ENCODE assay signal across 8 cellular contexts in genomic region chr5:36239370-36240293, GRCh38. TPM values are rescaled to one million over a fixed set of nuclear protein-coding genes. Genes with fewer than 3 reads are reported as not detected.
DNase-seq lines count a peak whose midpoint lies in the region; ATAC-seq and TF ChIP-seq lines count a peak whose summit lies in the region.

No MANE protein-coding gene starts in this region.

- peaks cover 59% of the 10 kb centered on the region for H3K4me1 ChIP-seq in body of pancreas
- peaks cover 27 to 48% of the 10 kb centered on the region in 2 donors for H3K4me1 ChIP-seq in muscle layer of duodenum (ENCODE audit: control insufficient read depth in 1 of 2, insufficient read depth in 2 of 2, low read length in 2 of 2)

- intact Hi-C loops in body of pancreas (cut with DNase I), result no loop called here

- ATAC-seq in body of pancreas, result no peak
- ATAC-seq in HG02763 (IDR thresholded peaks at IDR 0.05; ENCODE audit: unreplicated experiment), result no peak
- ATAC-seq in HG02623 (IDR thresholded peaks at IDR 0.05; ENCODE audit: unreplicated experiment), result no peak

- peak overlapping the region; percentile 94 for H3K27ac ChIP-seq in 22Rv1
- peak overlapping the region; percentile 62 to 99 (median 99) for H3K27ac ChIP-seq in body of pancreas
- peak overlapping the region; percentile 32 for H3K27ac ChIP-seq in muscle layer of duodenum (ENCODE audit: low read length)

- 22% methylated on average over 4 of the region's 4 CpGs for WGBS in body of pancreas, 2 donors

- no peak for DNase-seq in HFFc6
- DNase-seq in body of pancreas, result peak in 1 of 4 donors; percentile 28
- no peak for DNase-seq in iPS-NIHi11 (ENCODE audit: low spot score)
- no peak for DNase-seq in HPDE6-E6E7 (ENCODE audit: extremely low spot score)

- H3K27me3 ChIP-seq in body of pancreas, result no peaks in the 10 kb centered on the region
- no peaks in the 10 kb centered on the region for H3K27me3 ChIP-seq in muscle layer of duodenum (ENCODE audit: low read depth, low read length)

- H3K36me3 Mint-ChIP-seq in HFFc6 (ENCODE audit: low read depth), result no peaks in the 10 kb centered on the region

- H3K4me3 Mint-ChIP-seq in HFFc6, result peak overlapping the region; percentile 90

- H3K27me3 Mint-ChIP-seq in HFFc6 (ENCODE audit: insufficient read depth), result no peaks in the 10 kb centered on the region; the same call in 1 of the 2 replicates

- H3K36me3 ChIP-seq in body of pancreas (replicated peaks in 1 of 2; ENCODE audit: insufficient read depth in 1 of 2, low read depth in 2 of 2) (no peaks in the 10 kb centered on the region), muscle layer of duodenum (ENCODE audit: control insufficient read depth in 1 of 2, insufficient read depth in 2 of 2, low read length in 2 of 2) (peaks cover 0 to 4% of the 10 kb centered on the region in 2 donors)

- H3K27ac Mint-ChIP-seq in HFFc6, result peak overlapping the region; percentile 85

- peak in 1 of 3 donors; percentile 29 for TF ChIP-seq POLR2A in body of pancreas (IDR thresholded peaks at IDR 0.05)

- no peak for TF ChIP-seq CTCF in 22Rv1 (IDR thresholded peaks at IDR 0.05)
- no peak for TF ChIP-seq CTCF in HFFc6 (IDR thresholded peaks at IDR 0.05)
- no peak for TF ChIP-seq CTCF in body of pancreas (IDR thresholded peaks at IDR 0.05)

- H3K9me3 Mint-ChIP-seq in HFFc6, result no peaks in the 10 kb centered on the region

- H3K4me1 Mint-ChIP-seq in HFFc6 (ENCODE audit: low read depth), result peaks cover 57% of the 10 kb centered on the region

- no peak overlapping the region for H3K4me3 ChIP-seq in body of pancreas
- peak overlapping the region; percentile 73 to 90 for H3K4me3 ChIP-seq in muscle layer of duodenum (ENCODE audit: low read depth in 1 of 2, low read length in 2 of 2)

- H3K9me3 ChIP-seq in body of pancreas, result no peaks in the 10 kb centered on the region
- no peaks in the 10 kb centered on the region for H3K9me3 ChIP-seq in muscle layer of duodenum (ENCODE audit: control insufficient read depth in 1 of 2, low read length in 2 of 2)

RNA-seq across cellular contexts. Expression of gene NADK2, which starts 2.1 kb away (rescaled TPM):
- 10 to 100 TPM; 14.6 to 20.1 (median 15.3) TPM for total RNA-seq in HFFc6 (2021; fragmentation: NEBNext Ultra II Directional; extraction: Animal tissue kit (Norgen Biotek cat#: 25700))
- 10 to 100 TPM; 23.4 to 30.1 TPM for total RNA-seq in body of pancreas

Comparison
In these comparisons a context has a peak if more than half of its experiments do, and no peak if none do; other contexts are left out.
1. H3K27ac ChIP-seq: peak in every context shown above with its lines; median percentile 99 in body of pancreas; 94 in 22Rv1; 32 in muscle layer of duodenum.
2. H3K4me3 ChIP-seq: peak in muscle layer of duodenum (2 of 2); none in body of pancreas (0 of 2).